ENCODE assay signal across 1 cellular context in the genomic region with DNA sequence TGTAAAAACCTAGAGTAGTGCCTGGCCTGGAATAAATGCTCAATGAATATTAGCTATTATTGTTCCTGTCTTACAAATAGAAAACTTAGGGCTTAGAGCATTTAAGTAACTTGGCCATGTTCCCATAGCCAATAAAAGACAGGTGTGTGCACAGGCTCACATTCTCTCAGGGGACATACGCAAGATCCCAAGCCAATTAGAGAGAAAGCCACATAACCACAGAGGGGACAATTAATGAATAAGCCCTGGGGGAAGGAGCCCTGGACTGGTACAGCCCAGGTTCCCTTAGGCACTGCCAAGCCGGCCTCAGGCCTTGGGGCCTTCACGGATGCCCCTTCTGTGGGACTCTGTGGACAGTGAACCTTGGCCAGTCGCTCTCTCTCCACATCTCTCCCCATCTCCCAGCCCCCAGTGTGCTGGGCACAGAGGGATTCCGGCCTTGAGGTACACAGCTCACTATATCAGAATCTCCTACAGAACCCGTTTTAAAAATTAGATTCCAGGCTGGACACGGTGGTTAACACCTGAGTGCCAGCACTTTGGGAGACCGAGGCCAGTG.
A peak's percentile ranks its signal among the peaks of the same experiment; 100 is the strongest.
TF ChIP-seq lines count a peak whose summit lies in the region.

No MANE protein-coding gene starts in this region.

TF ChIP-seq in HepG2, 621 proteins besides CTCF, POLR2A, EP300 and RAD21 (continued from another document):
- TF ChIP-seq SETDB1 (CRISPR knock-in tag; IDR thresholded peaks at IDR 0.05; ENCODE audit: borderline replicate concordance), result 0 out of 2 replicates have a peak, but pooled peaks have one; percentile 26
- TF ChIP-seq, protein P1, sequence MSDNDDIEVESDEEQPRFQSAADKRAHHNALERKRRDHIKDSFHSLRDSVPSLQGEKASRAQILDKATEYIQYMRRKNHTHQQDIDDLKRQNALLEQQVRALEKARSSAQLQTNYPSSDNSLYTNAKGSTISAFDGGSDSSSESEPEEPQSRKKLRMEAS (IDR thresholded peaks at IDR 0.05), result no peak
- TF ChIP-seq HNF4A (CRISPR knock-in tag; IDR thresholded peaks at IDR 0.05), result peak; percentile 75
- TF ChIP-seq KAT8 (CRISPR knock-in tag; IDR thresholded peaks at IDR 0.05), result no peak
